11 cellular contexts compared by ENCODE assay signal in the genomic region with DNA sequence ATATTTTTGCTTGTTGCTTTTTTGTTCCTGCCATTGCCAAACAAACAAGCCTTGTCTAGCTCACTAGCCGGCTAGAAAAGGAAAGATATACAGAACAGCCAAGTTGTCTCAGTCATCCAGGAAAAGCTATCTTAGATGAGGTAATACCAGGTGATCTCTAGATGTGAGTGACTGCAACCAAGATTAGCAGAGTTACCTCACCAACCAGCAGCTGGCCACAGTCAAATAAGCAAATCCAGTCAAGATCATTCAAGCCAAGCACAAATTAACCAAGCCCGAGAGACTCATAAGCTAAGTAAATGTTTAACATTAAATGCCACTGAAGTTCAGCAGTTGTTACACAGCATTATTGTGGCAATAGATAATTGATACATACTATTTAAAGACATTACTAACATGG.
DNase-seq lines count a peak whose midpoint lies in the region; ATAC-seq lines count a peak whose summit lies in the region.
"Had no signal": no experiment of that assay in that cellular context is flagged by ENCODE, and none has a peak within 500 bp of the region (broad histone marks: within the 10 kb centered on the region; RNA-seq: fewer than 3 reads in every experiment).

No MANE protein-coding gene starts in this region.

- DNase-seq in MG63, result peak; percentile 19
- peak; percentile 7 for DNase-seq in mesendoderm
- DNase-seq in putamen (ENCODE audit: low spot score), result no peak
- DNase-seq in HUDEP-2 (lab: John Stamatoyannopoulos, UW; ENCODE audit: unreplicated experiment in 76 of 76), result no peak
- DNase-seq in mucosa of gallbladder (ENCODE audit: low spot score), result no peak
- DNase-seq: activated CD8-positive, alpha-beta memory T cell treated with anti-CD3 and anti-CD28 coated beads, Interleukin-2, amount 50 U/mL, for 4 hours; NCI-H187 had no signal

- peak; percentile 88 for ATAC-seq in GM19324 (IDR thresholded peaks at IDR 0.05; ENCODE audit: low FRiP score, unreplicated experiment)
- peak; percentile 96 for ATAC-seq in HG02943 (IDR thresholded peaks at IDR 0.05; ENCODE audit: low read depth, unreplicated experiment)
- no peak for ATAC-seq in GM18868 (IDR thresholded peaks at IDR 0.05; ENCODE audit: unreplicated experiment)
- ATAC-seq: gastroesophageal sphincter had no signal

- H3K4me3 ChIP-seq in MG63 (no peak overlapping the region), mesendoderm (ENCODE audit: low read length) (no peak overlapping the region)
- H3K4me3 ChIP-seq: gastroesophageal sphincter had no signal

- H4K8ac ChIP-seq in mesendoderm (ENCODE audit: low read depth, low read length), result no peak overlapping the region

- H3K4me2 ChIP-seq in mesendoderm (ENCODE audit: low read length), result no peak overlapping the region

- H3K79me2 ChIP-seq in mesendoderm (ENCODE audit: control insufficient read depth, insufficient read depth, low read length), result no peaks in the 10 kb centered on the region

- H3K4ac ChIP-seq in mesendoderm (ENCODE audit: low read depth, low read length), result no peak overlapping the region

- H3K79me1 ChIP-seq in mesendoderm (ENCODE audit: low read length), result no peaks in the 10 kb centered on the region

- H2BK5ac ChIP-seq in mesendoderm (ENCODE audit: low read length), result no peak overlapping the region

- no peaks in the 10 kb centered on the region for H3K27me3 ChIP-seq in MG63
- no peaks in the 10 kb centered on the region for H3K27me3 ChIP-seq in mesendoderm (ENCODE audit: insufficient read depth, low read length, poor library complexity)
- H3K27me3 ChIP-seq: gastroesophageal sphincter had no signal

- peaks cover 2% of the 10 kb centered on the region for H3K4me1 ChIP-seq in mesendoderm (ENCODE audit: control insufficient read depth, low read depth, low read length)
- H3K4me1 ChIP-seq: gastroesophageal sphincter had no signal

- WGBS in mesendoderm (ENCODE audit: extremely low coverage, insufficient coverage, low lambda C conversion rate), result no CpG with 5 or more reads among the region's 2 CpGs

- H3K23ac ChIP-seq in mesendoderm (ENCODE audit: low read length), result no peak overlapping the region

- H3K36me3 ChIP-seq in MG63 (no peaks in the 10 kb centered on the region), mesendoderm (ENCODE audit: control insufficient read depth, insufficient read depth, low read length) (no peaks in the 10 kb centered on the region)

- H3K9me3 ChIP-seq in MG63, result no peaks in the 10 kb centered on the region
- H3K9me3 ChIP-seq: gastroesophageal sphincter had no signal

- H3K9ac ChIP-seq in mesendoderm (ENCODE audit: low read length), result no peak overlapping the region

- no peak overlapping the region for H4K5ac ChIP-seq in mesendoderm (ENCODE audit: low read length)

- H3K18ac ChIP-seq in mesendoderm (ENCODE audit: low read length), result no peak overlapping the region

- no peak overlapping the region for H2BK120ac ChIP-seq in mesendoderm (ENCODE audit: low read depth, low read length)

- H3K56ac ChIP-seq in mesendoderm (ENCODE audit: low read length), result no peak overlapping the region

- H3K27ac ChIP-seq in mesendoderm (ENCODE audit: low read depth, low read length), result no peak overlapping the region
- H3K27ac ChIP-seq: gastroesophageal sphincter had no signal

- H2AK5ac ChIP-seq in mesendoderm (ENCODE audit: low read length), result no peak overlapping the region

- H2BK15ac ChIP-seq in mesendoderm (replicated peaks; ENCODE audit: low read depth), result no peak overlapping the region

Comparison
In these comparisons a context has a peak if more than half of its experiments do, and no peak if none do; other contexts are left out.
1. DNase-seq: peak in MG63 (single experiment) and mesendoderm (single experiment); none in putamen (single experiment), HUDEP-2 (0 of 76) and mucosa of gallbladder (single experiment).